16 cellular contexts compared by ENCODE assay signal in the genomic region with DNA sequence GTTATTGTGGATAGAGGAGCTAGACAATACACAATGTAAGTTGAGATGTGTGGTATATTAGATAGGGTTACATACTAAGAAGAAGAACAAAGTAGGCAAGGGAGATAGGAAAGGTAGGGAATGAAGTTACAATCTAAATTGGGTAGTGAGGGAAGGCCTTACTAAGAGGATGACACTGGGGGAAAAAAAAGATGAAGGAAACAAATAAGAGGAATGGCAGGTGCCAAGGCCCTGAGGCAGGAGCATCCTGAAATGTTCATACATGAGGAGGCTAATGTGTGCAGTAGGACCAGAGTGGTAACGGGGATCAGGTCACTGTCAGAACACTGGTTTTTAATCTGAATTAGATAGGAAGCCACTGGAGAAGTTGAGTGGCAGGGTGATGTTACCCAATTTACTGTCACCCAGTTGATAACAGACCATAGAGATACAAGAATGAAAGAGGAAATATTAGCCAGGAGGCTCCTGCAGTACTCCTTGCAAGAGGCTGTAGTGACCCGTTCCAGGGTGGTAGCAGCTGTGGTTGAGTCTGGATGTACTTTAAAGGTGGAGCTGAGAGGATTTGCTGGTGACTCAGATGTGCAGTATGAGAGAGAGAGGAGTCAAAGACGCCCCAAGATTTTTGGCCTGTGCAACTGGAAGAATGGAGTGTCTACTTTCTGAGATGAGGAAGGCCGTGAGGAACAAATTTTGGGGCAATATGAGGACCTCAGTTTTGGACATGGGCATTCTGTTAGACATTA. TPM values are rescaled to one million over a fixed set of nuclear protein-coding genes. Genes with fewer than 3 reads are reported as not detected.
DNase-seq lines count a peak whose midpoint lies in the region; TF ChIP-seq lines count a peak whose summit lies in the region.
"Had no signal": no experiment of that assay in that cellular context is flagged by ENCODE, and none has a peak within 500 bp of the region (broad histone marks: within the 10 kb centered on the region; RNA-seq: fewer than 3 reads in every experiment).

No MANE protein-coding gene starts in this region.

- no peak overlapping the region for H4K8ac ChIP-seq in trophoblast cell (ENCODE audit: low read depth, low read length)

- no peak overlapping the region for H3K4ac ChIP-seq in trophoblast cell (ENCODE audit: low read depth, low read length)

- no peaks in the 10 kb centered on the region for H3K79me2 ChIP-seq in trophoblast cell (ENCODE audit: control insufficient read depth, insufficient read depth, low read length, poor library complexity)

- no peaks in the 10 kb centered on the region for H3K36me3 ChIP-seq in esophagus (ENCODE audit: control insufficient read depth in 2 of 2, insufficient read depth in 2 of 2, low read length in 1 of 2)
- no peaks in the 10 kb centered on the region for H3K36me3 ChIP-seq in stomach smooth muscle (ENCODE audit: control insufficient read depth in 2 of 2, insufficient read depth in 2 of 2, low read length in 2 of 2)
- no peaks in the 10 kb centered on the region for H3K36me3 ChIP-seq in trophoblast cell (ENCODE audit: control insufficient read depth in 1 of 2, insufficient read depth in 2 of 2, low read length in 2 of 2)

- H4K12ac ChIP-seq in trophoblast cell (ENCODE audit: low read depth, low read length), result no peak overlapping the region

- H3K4me1 Mint-ChIP-seq in HFFc6 (ENCODE audit: low read depth), result peaks cover 57% of the 10 kb centered on the region
- H3K4me1 Mint-ChIP-seq: CD4-positive, alpha-beta memory T cell; naive thymus-derived CD4-positive, alpha-beta T cell had no signal

- no peak overlapping the region for H2AFZ ChIP-seq in trophoblast cell (ENCODE audit: insufficient read depth, low read length, poor library complexity)

- peak overlapping the region; percentile 6 for H3K4me3 Mint-ChIP-seq in HFFc6
- H3K4me3 Mint-ChIP-seq: CD4-positive, alpha-beta memory T cell; naive thymus-derived CD4-positive, alpha-beta T cell had no signal

- H3K4me1 ChIP-seq in esophagus (ENCODE audit: control insufficient read depth in 2 of 2, insufficient read depth in 2 of 2, low read length in 1 of 2) (peaks cover 0 to 4% of the 10 kb centered on the region in 2 donors), stomach smooth muscle (ENCODE audit: control insufficient read depth, insufficient read depth, low read length) (peaks cover 39% of the 10 kb centered on the region), trophoblast cell (ENCODE audit: control insufficient read depth in 1 of 2, insufficient read depth in 2 of 2, low read length in 2 of 2) (no peaks in the 10 kb centered on the region)

- no peak for TF ChIP-seq CTCF in HFFc6 (IDR thresholded peaks at IDR 0.05)

- H3K27me3 Mint-ChIP-seq in HFFc6 (ENCODE audit: insufficient read depth), result no peaks in the 10 kb centered on the region; the same call in 1 of the 2 replicates

- 47 to 63% methylated on average over 4 of the region's 4 CpGs for WGBS in esophagus, 2 donors
- WGBS in trophoblast cell (ENCODE audit: extremely low coverage, insufficient coverage, insufficient read length), result no CpG with 5 or more reads among the region's 4 CpGs

- no peak overlapping the region for H3K4me2 ChIP-seq in trophoblast cell (ENCODE audit: low read length)

- peaks cover 11% of the 10 kb centered on the region for H3K9me3 Mint-ChIP-seq in HFFc6

- peak overlapping the region; percentile 32; the same call in 1 of the 2 replicates for H3K27ac Mint-ChIP-seq in HFFc6
- H3K27ac Mint-ChIP-seq: CD4-positive, alpha-beta memory T cell had no signal

- H2BK5ac ChIP-seq in trophoblast cell (ENCODE audit: low read depth, low read length, poor library complexity), result no peak overlapping the region

- H3K4me3 ChIP-seq in esophagus (ENCODE audit: low read depth in 1 of 2, low read length in 2 of 2) (no peak overlapping the region), stomach smooth muscle (ENCODE audit: low read length in 2 of 2) (no peak overlapping the region), trophoblast cell (ENCODE audit: low read depth, low read length) (no peak overlapping the region)

- H3K9ac ChIP-seq in stomach smooth muscle (ENCODE audit: low read length in 2 of 2) (no peak overlapping the region), trophoblast cell (ENCODE audit: low read length) (no peak overlapping the region)

- H3K27me3 ChIP-seq in esophagus (ENCODE audit: control insufficient read depth in 1 of 2, insufficient read depth in 2 of 2, low read length in 2 of 2), result no peaks in the 10 kb centered on the region
- H3K27me3 ChIP-seq in stomach smooth muscle (ENCODE audit: control insufficient read depth in 1 of 2, insufficient read depth in 2 of 2, low read length in 2 of 2), result no peaks in the 10 kb centered on the region
- H3K27me3 ChIP-seq in trophoblast cell (ENCODE audit: insufficient read depth, low read length), result no peaks in the 10 kb centered on the region

- no peak overlapping the region for H2BK120ac ChIP-seq in trophoblast cell (ENCODE audit: insufficient read depth, low read length, poor library complexity)

- H2BK12ac ChIP-seq in trophoblast cell (ENCODE audit: low read length), result no peak overlapping the region

- H2AK5ac ChIP-seq in trophoblast cell (ENCODE audit: low read length), result no peak overlapping the region

- H3K36me3 Mint-ChIP-seq in HFFc6 (ENCODE audit: low read depth), result peaks cover 13% of the 10 kb centered on the region
- H3K36me3 Mint-ChIP-seq: CD4-positive, alpha-beta memory T cell had no signal

- H4K91ac ChIP-seq in trophoblast cell (ENCODE audit: low read depth, low read length), result no peak overlapping the region

- H3K9me3 ChIP-seq in esophagus (ENCODE audit: control insufficient read depth in 2 of 2, insufficient read depth in 1 of 2, low read depth in 1 of 2, low read length in 1 of 2) (peaks cover 0 to 4% of the 10 kb centered on the region in 2 donors), stomach smooth muscle (ENCODE audit: control insufficient read depth in 2 of 2, low read length in 2 of 2) (no peaks in the 10 kb centered on the region), trophoblast cell (ENCODE audit: insufficient read depth, low read depth, low read length) (peaks cover 6% of the 10 kb centered on the region)

- no peak overlapping the region for H3K18ac ChIP-seq in trophoblast cell (ENCODE audit: low read length)

- H3K14ac ChIP-seq in trophoblast cell (ENCODE audit: low read length), result no peak overlapping the region

- peak overlapping the region; percentile 28 to 37 for H3K27ac ChIP-seq in esophagus (ENCODE audit: low read depth in 2 of 2, low read length in 1 of 2)
- H3K27ac ChIP-seq in stomach smooth muscle (ENCODE audit: low read length), result peak overlapping the region; percentile 46
- H3K27ac ChIP-seq in trophoblast cell (ENCODE audit: low read depth, low read length), result no peak overlapping the region

- peak; percentile 66 for DNase-seq in HFFc6
- peak; percentile 11 for DNase-seq in SW480 (ENCODE audit: low spot score)
- DNase-seq in activated CD8-positive, alpha-beta memory T cell treated with anti-CD3 and anti-CD28 coated beads, Interleukin-2, amount 50 U/mL, for 4 hours, result no peak
- DNase-seq in trophoblast cell, result no peak
- DNase-seq in NCI-H1092 treated with DMSO at 0.1 percent for 48 hours (lab: John Stamatoyannopoulos, UW), result no peak
- DNase-seq in cerebellar nuclear complex (lab: John Stamatoyannopoulos, UW), result no peak
- DNase-seq: amniotic stem cell; CD4-positive, alpha-beta memory T cell; GDM1; glutamatergic neuron; left cardiac atrium; naive thymus-derived CD4-positive, alpha-beta T cell; NCI-H1417 treated with DMSO at 0.1 percent for 48 hours had no signal

- no peaks in the 10 kb centered on the region for H3K79me1 ChIP-seq in trophoblast cell (ENCODE audit: low read length)

- no peak overlapping the region for H3K23ac ChIP-seq in trophoblast cell (ENCODE audit: low read length)

RNA-seq across cellular contexts. Expression of gene RTP1, which starts 14.4 kb away (rescaled TPM):
- not detected for total RNA-seq in HFFc6 (2021; fragmentation: NEBNext Ultra II Directional; extraction: Animal tissue kit (Norgen Biotek cat#: 25700))
- polyA plus RNA-seq in esophagus, result under 1 TPM in 1 of 2 donors, not detected in 1; 0.01 TPM
- not detected in 2 replicates for polyA plus RNA-seq in trophoblast cell (2013)
- total RNA-seq: CD4-positive, alpha-beta memory T cell; HT-29; left cardiac atrium; naive thymus-derived CD4-positive, alpha-beta T cell had no signal
- polyA plus RNA-seq: CD4-positive, alpha-beta memory T cell; naive thymus-derived CD4-positive, alpha-beta T cell had no signal

Comparison
In these comparisons a context has a peak if more than half of its experiments do, and no peak if none do; other contexts are left out.
1. DNase-seq: peak in HFFc6 (single experiment) and SW480 (single experiment); none in activated CD8-positive, alpha-beta memory T cell treated with anti-CD3 and anti-CD28 coated beads, Interleukin-2, amount 50 U/mL, for 4 hours (single experiment), trophoblast cell (0 of 2), NCI-H1092 treated with DMSO at 0.1 percent for 48 hours (single experiment) and cerebellar nuclear complex (0 of 2).